8 cellular contexts compared by ENCODE assay signal in the genomic region with DNA sequence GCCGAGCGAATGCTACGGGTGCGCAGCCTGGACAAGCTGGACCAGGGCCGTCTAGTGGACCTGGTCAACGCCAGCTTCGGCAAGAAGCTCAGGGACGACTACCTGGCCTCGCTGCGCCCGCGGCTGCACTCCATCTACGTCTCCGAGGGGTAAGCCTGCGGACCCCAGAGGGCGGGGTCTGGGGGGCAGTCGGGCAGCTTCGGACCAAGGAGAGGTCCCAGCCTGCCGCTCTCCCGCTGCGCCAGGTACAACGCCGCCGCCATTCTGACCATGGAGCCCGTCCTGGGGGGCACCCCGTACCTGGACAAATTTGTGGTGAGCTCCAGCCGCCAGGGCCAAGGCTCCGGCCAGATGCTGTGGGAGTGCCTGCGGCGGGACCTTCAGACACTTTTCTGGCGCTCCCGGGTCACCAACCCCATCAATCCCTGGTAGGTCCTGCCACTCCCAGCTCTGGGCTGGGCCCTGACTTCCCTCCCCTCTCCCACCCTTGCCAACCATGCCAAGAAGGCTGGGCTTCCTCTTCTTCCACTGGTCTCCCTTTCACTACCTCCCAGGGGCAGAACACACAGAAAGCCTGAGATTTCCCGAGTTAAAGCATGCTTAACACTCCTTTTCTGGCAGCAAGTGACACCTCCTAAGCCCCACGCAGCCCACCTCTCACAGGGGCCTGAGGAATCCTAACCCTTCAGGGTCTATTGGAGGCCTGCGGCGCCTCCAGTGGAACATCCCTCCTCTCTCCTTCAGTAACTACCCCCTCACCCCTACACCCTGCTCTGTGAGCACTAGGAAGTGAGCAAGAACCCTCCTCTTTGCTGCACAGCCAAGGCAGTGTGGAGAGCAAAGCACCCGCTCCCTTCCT. TPM values are rescaled to one million over a fixed set of nuclear protein-coding genes. Genes with fewer than 3 reads are reported as not detected.
A peak's percentile ranks its signal among the peaks of the same experiment; 100 is the strongest.
DNase-seq lines count a peak whose midpoint lies in the region; ATAC-seq and TF ChIP-seq lines count a peak whose summit lies in the region.

No MANE protein-coding gene starts in this region.

- TF ChIP-seq CTCF in OCI-LY1 (IDR thresholded peaks at IDR 0.05; ENCODE audit: low read length) (no peak), neural cell (IDR thresholded peaks at IDR 0.05; ENCODE audit: poor library complexity, severe bottlenecking) (peak; percentile 29)

- H3K9me2 ChIP-seq in OCI-LY1 (ENCODE audit: low read depth, low read length) (no peaks in the 10 kb centered on the region), neural cell (ENCODE audit: insufficient read depth, low read length) (no peaks in the 10 kb centered on the region)

- TF ChIP-seq EP300 in neural cell (conservative IDR thresholded peaks at IDR 0.05; ENCODE audit: poor library complexity, severe bottlenecking), result no peak

- ATAC-seq in GM18502 (IDR thresholded peaks at IDR 0.05; ENCODE audit: poor library complexity, unreplicated experiment) (peak; percentile 25), HG03442 (IDR thresholded peaks at IDR 0.05; ENCODE audit: unreplicated experiment) (no peak), GM19467 (IDR thresholded peaks at IDR 0.05; ENCODE audit: unreplicated experiment) (no peak), GM18868 (IDR thresholded peaks at IDR 0.05; ENCODE audit: unreplicated experiment) (no peak)

- H3K9ac ChIP-seq in OCI-LY1 (ENCODE audit: low read length) (peak overlapping the region; percentile 48), neural cell (ENCODE audit: low read length) (peak overlapping the region; percentile 47)

- H3K4me3 ChIP-seq in OCI-LY1 (ENCODE audit: low read depth, low read length, poor library complexity, severe bottlenecking), result peak overlapping the region; percentile 61
- H3K4me3 ChIP-seq in neural cell (ENCODE audit: low read length), result peak overlapping the region; percentile 70

- H2AFZ ChIP-seq in OCI-LY1 (ENCODE audit: low read length) (no peak overlapping the region), neural cell (ENCODE audit: low read depth, low read length) (no peak overlapping the region)

- H4K20me1 ChIP-seq in OCI-LY1 (ENCODE audit: insufficient read depth, low read length) (no peaks in the 10 kb centered on the region), neural cell (ENCODE audit: insufficient read depth) (no peaks in the 10 kb centered on the region)

- no peak overlapping the region for H3K27ac ChIP-seq in OCI-LY1 (ENCODE audit: low read depth, low read length, poor library complexity, severe bottlenecking)
- peak overlapping the region; percentile 86 for H3K27ac ChIP-seq in epithelial cell of prostate
- no peak overlapping the region for H3K27ac ChIP-seq in neural cell (ENCODE audit: low read length)

- H3K4me2 ChIP-seq in OCI-LY1 (ENCODE audit: low read length), result peak overlapping the region; percentile 66
- H3K4me2 ChIP-seq in neural cell (ENCODE audit: low read length), result peak overlapping the region; percentile 44

- TF ChIP-seq RAD21 in neural cell (conservative IDR thresholded peaks at IDR 0.05), result no peak

- H3K4me1 ChIP-seq in OCI-LY1 (ENCODE audit: insufficient read depth, low read length, severe bottlenecking), result peaks cover 21% of the 10 kb centered on the region

- DNase-seq in epithelial cell of prostate (ENCODE audit: low read depth, low spot score), result no peak
- DNase-seq in NCI-H2227 (lab: John Stamatoyannopoulos, UW; ENCODE audit: unreplicated experiment), result no peak

- no peaks in the 10 kb centered on the region for H3K79me2 ChIP-seq in OCI-LY1 (ENCODE audit: insufficient read depth, low read length)
- H3K79me2 ChIP-seq in neural cell (replicated peaks; ENCODE audit: insufficient read depth, low read length), result no peaks in the 10 kb centered on the region

- H3K27me3 ChIP-seq in OCI-LY1 (ENCODE audit: insufficient read depth, low read length) (peaks cover 5% of the 10 kb centered on the region; the same call in 1 of the 2 replicates), neural cell (ENCODE audit: insufficient read depth, low read depth, low read length) (peaks cover 55% of the 10 kb centered on the region)

- no peaks in the 10 kb centered on the region for H3K36me3 ChIP-seq in OCI-LY1 (ENCODE audit: insufficient read depth, low read length)
- no peaks in the 10 kb centered on the region for H3K36me3 ChIP-seq in neural cell (ENCODE audit: insufficient read depth, low read length)

- H3K9me3 ChIP-seq in OCI-LY1 (ENCODE audit: low read length), result no peaks in the 10 kb centered on the region
- H3K9me3 ChIP-seq in neural cell (ENCODE audit: low read length), result no peaks in the 10 kb centered on the region

- no peaks in the 10 kb centered on the region for H3F3A ChIP-seq in OCI-LY1 (ENCODE audit: insufficient read depth, low read length)
- H3F3A ChIP-seq in neural cell (ENCODE audit: insufficient read depth, low read length, poor library complexity, severe bottlenecking), result no peaks in the 10 kb centered on the region

TF ChIP-seq in neural cell, 6 proteins besides CTCF, POLR2A, EP300 and RAD21:
- TF ChIP-seq, protein P1, sequence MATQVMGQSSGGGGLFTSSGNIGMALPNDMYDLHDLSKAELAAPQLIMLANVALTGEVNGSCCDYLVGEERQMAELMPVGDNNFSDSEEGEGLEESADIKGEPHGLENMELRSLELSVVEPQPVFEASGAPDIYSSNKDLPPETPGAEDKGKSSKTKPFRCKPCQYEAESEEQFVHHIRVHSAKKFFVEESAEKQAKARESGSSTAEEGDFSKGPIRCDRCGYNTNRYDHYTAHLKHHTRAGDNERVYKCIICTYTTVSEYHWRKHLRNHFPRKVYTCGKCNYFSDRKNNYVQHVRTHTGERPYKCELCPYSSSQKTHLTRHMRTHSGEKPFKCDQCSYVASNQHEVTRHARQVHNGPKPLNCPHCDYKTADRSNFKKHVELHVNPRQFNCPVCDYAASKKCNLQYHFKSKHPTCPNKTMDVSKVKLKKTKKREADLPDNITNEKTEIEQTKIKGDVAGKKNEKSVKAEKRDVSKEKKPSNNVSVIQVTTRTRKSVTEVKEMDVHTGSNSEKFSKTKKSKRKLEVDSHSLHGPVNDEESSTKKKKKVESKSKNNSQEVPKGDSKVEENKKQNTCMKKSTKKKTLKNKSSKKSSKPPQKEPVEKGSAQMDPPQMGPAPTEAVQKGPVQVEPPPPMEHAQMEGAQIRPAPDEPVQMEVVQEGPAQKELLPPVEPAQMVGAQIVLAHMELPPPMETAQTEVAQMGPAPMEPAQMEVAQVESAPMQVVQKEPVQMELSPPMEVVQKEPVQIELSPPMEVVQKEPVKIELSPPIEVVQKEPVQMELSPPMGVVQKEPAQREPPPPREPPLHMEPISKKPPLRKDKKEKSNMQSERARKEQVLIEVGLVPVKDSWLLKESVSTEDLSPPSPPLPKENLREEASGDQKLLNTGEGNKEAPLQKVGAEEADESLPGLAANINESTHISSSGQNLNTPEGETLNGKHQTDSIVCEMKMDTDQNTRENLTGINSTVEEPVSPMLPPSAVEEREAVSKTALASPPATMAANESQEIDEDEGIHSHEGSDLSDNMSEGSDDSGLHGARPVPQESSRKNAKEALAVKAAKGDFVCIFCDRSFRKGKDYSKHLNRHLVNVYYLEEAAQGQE (IDR thresholded peaks at IDR 0.05; ENCODE audit: borderline replicate concordance), result no peak
- TF ChIP-seq MXI1 (conservative IDR thresholded peaks at IDR 0.05; ENCODE audit: poor library complexity, severe bottlenecking), result no peak
- no peak for TF ChIP-seq TAF1 (IDR thresholded peaks at IDR 0.05; ENCODE audit: low read depth)
- no peak for TF ChIP-seq EZH2 (IDR thresholded peaks at IDR 0.05; ENCODE audit: borderline replicate concordance, insufficient read depth, low read length, poor library complexity, severe bottlenecking)
- TF ChIP-seq POLR2AphosphoS5 (IDR thresholded peaks at IDR 0.05), result no peak
- no peak for TF ChIP-seq SMC3 (conservative IDR thresholded peaks at IDR 0.05; ENCODE audit: poor library complexity)

RNA-seq across cellular contexts. Expression of gene NAGS, which starts 3.2 kb away (rescaled TPM):
- 0.50 TPM in 1 of 2 replicates, not detected in the other for polyA plus RNA-seq in neural cell
- polyA minus RNA-seq in neural cell, result 0.46 TPM in 1 of 2 replicates, not detected in the other

RNA-seq across cellular contexts. Expression of gene TMEM101, which starts 7.2 kb away (rescaled TPM):
- 59.3 and 62.9 TPM in 2 replicates for polyA plus RNA-seq in neural cell
- polyA minus RNA-seq in neural cell, result 33.5 and 38.7 TPM in 2 replicates

RNA-seq across cellular contexts. Expression of gene PYY, which starts 53.8 kb away (rescaled TPM):
- not detected in 2 replicates for polyA plus RNA-seq in neural cell
- not detected in 2 replicates for polyA minus RNA-seq in neural cell

RNA-seq across cellular contexts. Expression of gene LSM12, which starts 58.9 kb away (rescaled TPM):
- polyA plus RNA-seq in neural cell, result 9.6 and 12.0 TPM in 2 replicates
- 25.2 and 26.8 TPM in 2 replicates for polyA minus RNA-seq in neural cell
